ENCODE assay signal across 8 cellular contexts in genomic region chr6:12637960-12638641, GRCh38.
DNase-seq lines count a peak whose midpoint lies in the region; ATAC-seq and TF ChIP-seq lines count a peak whose summit lies in the region.

No MANE protein-coding gene starts in this region.

- no peak overlapping the region for H3K4me3 ChIP-seq in AG04450 (ENCODE audit: low read depth, low read length)
- H3K4me3 ChIP-seq in OCI-LY7 (ENCODE audit: low read depth, low read length, poor library complexity, severe bottlenecking): no peak overlapping the region

- CTCF ChIA-PET in AG04450 (lab: Charles Lee): interaction anchor here (1.1 to 2.4 kb wide), 5 partner anchors 16 to 258 kb away, joined by 3 to 25 read pairs (median 3); no protein-coding TSS in a partner anchor
- CTCF ChIA-PET in OCI-LY7 (lab: Charles Lee; ENCODE audit: unreplicated experiment): no interaction called here

- no peaks in the 10 kb centered on the region for H3K4me1 ChIP-seq in OCI-LY7 (ENCODE audit: insufficient read depth, low read length, poor library complexity, severe bottlenecking)

- H3K27ac ChIP-seq in AG04450 (ENCODE audit: low read depth, low read length): no peak overlapping the region
- H3K27ac ChIP-seq in OCI-LY7 (ENCODE audit: low read depth, low read length, poor library complexity, severe bottlenecking): no peak overlapping the region

- H3K4me2 ChIP-seq in OCI-LY7 (ENCODE audit: low read length): no peak overlapping the region

- no TSS peak for BruUV-seq in OCI-LY7 (replicated peaks; lab: Mats Ljungman, UMichigan)

- DNase-seq in AG04450 (ENCODE audit: low read depth, low spot score) (no peak), OCI-LY7 (ENCODE audit: low spot score) (peak; percentile 27), amniotic stem cell (lab: John Stamatoyannopoulos, UW) (peak; percentile 4), iPS DF 4.7 (ENCODE audit: extremely low read depth, low spot score) (peak; percentile 69), mesenteric fat pad (ENCODE audit: low spot score) (no peak)
- DNase-seq in stimulated activated CD4-positive, alpha-beta T cell treated with anti-CD3 and anti-CD28 coated beads, Interleukin-1b, Interleukin-23, amount 100 ng/mL, for 4 hours (ENCODE audit: low read depth in 2 of 2): peak; percentile 2 to 15

- H3K79me2 ChIP-seq in OCI-LY7 (ENCODE audit: insufficient read depth, low read depth, low read length): no peaks in the 10 kb centered on the region

- TF ChIP-seq CTCF in AG04450 (IDR thresholded peaks at IDR 0.05; ENCODE audit: low read depth, low read length) (peak; percentile 72), GM12874 (IDR thresholded peaks at IDR 0.05; ENCODE audit: insufficient read depth, low read depth, low read length) (peak; percentile 84), OCI-LY7 (conservative IDR thresholded peaks at IDR 0.05; ENCODE audit: low read length) (peak; percentile 80)

- no peaks in the 10 kb centered on the region for H3K27me3 ChIP-seq in AG04450 (ENCODE audit: control insufficient read depth, insufficient read depth, low read length)

- POLR2A ChIA-PET in AG04450 (lab: Yijun Ruan, JAX): no interaction called here
- POLR2A ChIA-PET in OCI-LY7 (lab: Charles Lee): interaction anchor here (1.1 kb wide), 1 partner anchor 25 kb away, joined by 3 read pairs; no protein-coding TSS in a partner anchor

- H3K36me3 ChIP-seq in OCI-LY7 (ENCODE audit: insufficient read depth, low read length): no peaks in the 10 kb centered on the region

- no peaks in the 10 kb centered on the region for H3K9me2 ChIP-seq in OCI-LY7 (ENCODE audit: insufficient read depth, low read length)

- intact Hi-C loops in OCI-LY7 (cut with micrococcal nuclease; ENCODE audit: unreplicated experiment): loop anchor here (1.0 kb wide), 1 partner anchor 256 kb away; no protein-coding TSS in a partner anchor

- ATAC-seq in HG03439 (IDR thresholded peaks at IDR 0.05; ENCODE audit: unreplicated experiment): peak; percentile 77

- H4K20me1 ChIP-seq in OCI-LY7 (ENCODE audit: insufficient read depth, low read length): no peaks in the 10 kb centered on the region

- H3K9me3 ChIP-seq in AG04450 (ENCODE audit: control insufficient read depth, insufficient read depth, low read length) (no peaks in the 10 kb centered on the region), OCI-LY7 (ENCODE audit: low read length) (no peaks in the 10 kb centered on the region)

- no peak overlapping the region for H2AFZ ChIP-seq in OCI-LY7 (ENCODE audit: low read length)

Comparison
In these comparisons a context has a peak if more than half of its experiments do, and no peak if none do; other contexts are left out.
1. DNase-seq: peak in OCI-LY7 (single experiment), amniotic stem cell (single experiment), iPS DF 4.7 (single experiment) and stimulated activated CD4-positive, alpha-beta T cell treated with anti-CD3 and anti-CD28 coated beads, Interleukin-1b, Interleukin-23, amount 100 ng/mL, for 4 hours (2 of 2); none in AG04450 (single experiment) and mesenteric fat pad (single experiment).
2. Peak in every context shown above with its lines, with median percentiles within 50 percentile points of each other: CTCF ChIP-seq.